Comparison of ENCODE assay signal across 23 cellular contexts in genomic region chr16:50857881-50858280, GRCh38.
"Had no signal": no experiment of that assay in that cellular context is flagged by ENCODE, and none has a peak within 500 bp of the region (broad histone marks: within the 10 kb centered on the region; RNA-seq: fewer than 3 reads in every experiment).

No MANE protein-coding gene starts in this region.

- H3K4me1 ChIP-seq: ascending aorta, body of pancreas had no signal

- H3K4me3 Mint-ChIP-seq: activated naive CD8-positive, alpha-beta T cell treated with anti-CD3 and anti-CD28 coated beads, Interleukin-2, amount 50 U/mL, for 24 hours; activated T-cell treated with anti-CD3 and anti-CD28 coated beads, Interleukin-2, amount 50 U/mL, for 4 hours; T-helper 17 cell had no signal

- DNase-seq: activated CD4-positive, alpha-beta T cell treated with anti-CD3 and anti-CD28 coated beads, Interleukin-2, amount 50 U/mL, for 1 hour; activated CD4-positive, CD25-positive, alpha-beta regulatory T cell; activated CD8-positive, alpha-beta memory T cell treated with anti-CD3 and anti-CD28 coated beads for 24 hours; activated effector memory CD4-positive, alpha-beta T cell treated with anti-CD3 and anti-CD28 coated beads, Interleukin-2, amount 50 U/mL, for 16 hours; activated naive CD4-positive, alpha-beta T cell treated with Interleukin-2 at 50 U/mL for 16 hours; activated naive CD8-positive, alpha-beta T cell treated with anti-CD3 and anti-CD28 coated beads, Interleukin-2, amount 50 U/mL, for 24 hours; activated T-cell treated with anti-CD3 and anti-CD28 coated beads, Interleukin-2, amount 50 U/mL, for 4 hours; amniotic stem cell; body of pancreas; central memory CD4-positive, alpha-beta T cell; NCI-H1105; NCI-H1436; NCI-H1694 treated with DMSO at 0.1 percent for 48 hours; NCI-H2081; NCI-H446; NCI-H524; PC-9; SIG-M5; T-helper 17 cell had no signal

- H3K36me3 ChIP-seq: ascending aorta had no signal

- H3K27ac ChIP-seq: ascending aorta, body of pancreas, KMS-11, PC-9, VCaP had no signal

- H3K4me2 ChIP-seq: KMS-11, PC-9 had no signal

- H3K36me3 Mint-ChIP-seq: activated naive CD4-positive, alpha-beta T cell treated with anti-CD3 and anti-CD28 coated beads, Interleukin-2, amount 50 U/mL, for 72 hours had no signal

- ATAC-seq: activated naive CD4-positive, alpha-beta T cell treated with anti-CD3 and anti-CD28 coated beads, Interleukin-2, amount 50 U/mL, for 72 hours; activated naive CD8-positive, alpha-beta T cell treated with anti-CD3 and anti-CD28 coated beads, Interleukin-2, amount 50 U/mL, for 24 hours; activated T-cell treated with anti-CD3 and anti-CD28 coated beads, Interleukin-2, amount 50 U/mL, for 4 hours; body of pancreas; T-helper 17 cell had no signal

- H3K4me3 ChIP-seq: ascending aorta, body of pancreas, PC-9 had no signal

- H3K27me3 ChIP-seq: ascending aorta, body of pancreas had no signal

- H3K4me1 Mint-ChIP-seq: activated naive CD8-positive, alpha-beta T cell treated with anti-CD3 and anti-CD28 coated beads, Interleukin-2, amount 50 U/mL, for 24 hours; T-helper 17 cell had no signal

- H3K9me3 Mint-ChIP-seq: activated naive CD4-positive, alpha-beta T cell treated with anti-CD3 and anti-CD28 coated beads, Interleukin-2, amount 50 U/mL, for 72 hours; activated naive CD8-positive, alpha-beta T cell treated with anti-CD3 and anti-CD28 coated beads, Interleukin-2, amount 50 U/mL, for 24 hours; activated T-cell treated with anti-CD3 and anti-CD28 coated beads, Interleukin-2, amount 50 U/mL, for 4 hours had no signal

- H3K27ac Mint-ChIP-seq: activated naive CD4-positive, alpha-beta T cell treated with anti-CD3 and anti-CD28 coated beads, Interleukin-2, amount 50 U/mL, for 72 hours; activated naive CD8-positive, alpha-beta T cell treated with anti-CD3 and anti-CD28 coated beads, Interleukin-2, amount 50 U/mL, for 24 hours; T-helper 17 cell had no signal

- H2AFZ ChIP-seq: PC-9 had no signal
